In genomic region chr7:74449809-74450397, GRCh38 we compare ENCODE assay signal across 8 cellular contexts. TPM values are rescaled to one million over a fixed set of nuclear protein-coding genes. Genes with fewer than 3 reads are reported as not detected.
A peak's percentile ranks its signal among the peaks of the same experiment; 100 is the strongest.
DNase-seq lines count a peak whose midpoint lies in the region; ATAC-seq and TF ChIP-seq lines count a peak whose summit lies in the region.

No MANE protein-coding gene starts in this region.

- ATAC-seq in GM21825 (IDR thresholded peaks at IDR 0.05; ENCODE audit: unreplicated experiment): no peak
- ATAC-seq in HG02623 (IDR thresholded peaks at IDR 0.05; ENCODE audit: unreplicated experiment): no peak

- no CpG with 5 or more reads among the region's 15 CpGs for whole genome bisulfite sequencing in iPS DF 6.9 (ENCODE audit: insufficient coverage, insufficient read length)

- no peaks in the 10 kb centered on the region for H3K9me3 ChIP-seq in iPS DF 6.9 (ENCODE audit: control insufficient read depth, insufficient read depth, low read length)

- H3K36me3 ChIP-seq in KMS-11 (ENCODE audit: insufficient read depth): no peaks in the 10 kb centered on the region
- H3K36me3 ChIP-seq in iPS DF 6.9 (ENCODE audit: control insufficient read depth, insufficient read depth, low read length): no peaks in the 10 kb centered on the region

- H4K20me1 ChIP-seq in KMS-11 (ENCODE audit: insufficient read depth): no peaks in the 10 kb centered on the region

- DNase-seq in Daoy (ENCODE audit: low read depth) (peak; percentile 69), astrocyte of the hippocampus (ENCODE audit: low read depth, low spot score) (peak; percentile 64), iPS DF 6.9 (ENCODE audit: low read depth, low spot score) (peak; percentile 89)
- DNase-seq in T-helper 2 cell treated with Interferon-gamma antibody and Interleukin-4, amounts not matched to agents 5 μg/mL and 100 μg/mL, for 36 hours (ENCODE audit: low spot score): peak; percentile 53
- peak; percentile 32 to 71 for DNase-seq in stimulated activated CD4-positive, alpha-beta T cell treated with anti-CD3 and anti-CD28 coated beads, Interleukin-1b, Interleukin-23, amount 100 ng/mL, for 4 hours (ENCODE audit: low read depth in 2 of 2)

- H3K79me2 ChIP-seq in KMS-11 (ENCODE audit: insufficient read depth, low read depth): no peaks in the 10 kb centered on the region

- no peaks in the 10 kb centered on the region for H3K9me3 Mint-ChIP-seq in T-helper 2 cell treated with Interferon-gamma antibody and Interleukin-4, amounts not matched to agents 5 μg/mL and 100 μg/mL, for 36 hours

- no peak overlapping the region for H3K4me3 Mint-ChIP-seq in T-helper 2 cell treated with Interferon-gamma antibody and Interleukin-4, amounts not matched to agents 5 μg/mL and 100 μg/mL, for 36 hours

- no peaks in the 10 kb centered on the region for H3K36me3 Mint-ChIP-seq in T-helper 2 cell treated with Interferon-gamma antibody and Interleukin-4, amounts not matched to agents 5 μg/mL and 100 μg/mL, for 36 hours (ENCODE audit: low read depth)

- no peak overlapping the region for H3K27ac ChIP-seq in KMS-11
- H3K27ac ChIP-seq in iPS DF 6.9 (ENCODE audit: low read length): no peak overlapping the region

- H3K4me1 ChIP-seq in KMS-11 (ENCODE audit: low read depth, poor library complexity, severe bottlenecking) (no peaks in the 10 kb centered on the region), iPS DF 6.9 (ENCODE audit: control insufficient read depth, insufficient read depth, low read length) (peaks cover 2% of the 10 kb centered on the region; the same call in 1 of the 2 replicates)

- H3K27ac Mint-ChIP-seq in T-helper 2 cell treated with Interferon-gamma antibody and Interleukin-4, amounts not matched to agents 5 μg/mL and 100 μg/mL, for 36 hours: no peak overlapping the region

- H3K4me2 ChIP-seq in KMS-11: no peak overlapping the region

- H3K4me3 ChIP-seq in KMS-11 (IDR thresholded peaks at IDR 0.05; ENCODE audit: insufficient read depth, low read depth, low read length): no peak overlapping the region
- no peak overlapping the region for H3K4me3 ChIP-seq in iPS DF 6.9 (ENCODE audit: low read length)

- peaks cover 12% of the 10 kb centered on the region for H3K4me1 Mint-ChIP-seq in T-helper 2 cell treated with Interferon-gamma antibody and Interleukin-4, amounts not matched to agents 5 μg/mL and 100 μg/mL, for 36 hours (ENCODE audit: low read depth)

- H3K27me3 ChIP-seq in KMS-11 (ENCODE audit: insufficient read depth, low read depth) (no peaks in the 10 kb centered on the region), iPS DF 6.9 (ENCODE audit: control insufficient read depth, insufficient read depth, low read length) (no peaks in the 10 kb centered on the region)

- peaks cover 12% of the 10 kb centered on the region for H3K27me3 Mint-ChIP-seq in T-helper 2 cell treated with Interferon-gamma antibody and Interleukin-4, amounts not matched to agents 5 μg/mL and 100 μg/mL, for 36 hours (ENCODE audit: low read depth)

- no peak overlapping the region for H3K9ac ChIP-seq in KMS-11

- peak; percentile 84 for TF ChIP-seq CTCF in KMS-11 (conservative IDR thresholded peaks at IDR 0.05; ENCODE audit: low read depth, low read length)

- H2AFZ ChIP-seq in KMS-11 (ENCODE audit: low read depth): peak overlapping the region; percentile 29; the same call in 1 of the 2 replicates

RNA-seq across cellular contexts. Expression of gene GTF2IRD1, which starts 3.8 kb away (rescaled TPM):
- 10.0 and 19.8 TPM in 2 replicates for total RNA-seq in Daoy (2014; rRNA removed; shearing (Covaris generic))
